Comparison of ENCODE assay signal across 8 cellular contexts in genomic region chr6:136317023-136317649, GRCh38.
DNase-seq lines count a peak whose midpoint lies in the region; ATAC-seq and TF ChIP-seq lines count a peak whose summit lies in the region.

No MANE protein-coding gene starts in this region.

- no peak for DNase-seq in GM06990 (ENCODE audit: extremely low read depth, insufficient read length)
- peak; percentile 55 for DNase-seq in NCI-H2107 (lab: John Stamatoyannopoulos, UW)
- peak; percentile 62 for DNase-seq in WERI-Rb-1
- peak; percentile 76 to 82 for DNase-seq in cardiac fibroblast (ENCODE audit: low read depth in 2 of 2)
- DNase-seq in kidney tubule cell (ENCODE audit: low spot score) = peak; percentile 65
- peak; percentile 68 for DNase-seq in stimulated activated CD4-positive, alpha-beta T cell treated with anti-CD3 and anti-CD28 coated beads, Interleukin-4, amount 100 ng/mL, for 24 hours

- TF ChIP-seq CTCF in GM06990 (IDR thresholded peaks at IDR 0.05; ENCODE audit: insufficient read depth, low read length, poor library complexity, severe bottlenecking) (peak; percentile 77), WERI-Rb-1 (IDR thresholded peaks at IDR 0.05; ENCODE audit: low read depth, low read length) (peak; percentile 75), cardiac fibroblast (IDR thresholded peaks at IDR 0.05; ENCODE audit: low read depth, low read length) (peak; percentile 91)

- peak; percentile 67 for ATAC-seq in HG02623 (IDR thresholded peaks at IDR 0.05; ENCODE audit: unreplicated experiment)
- ATAC-seq in HG03571 (IDR thresholded peaks at IDR 0.05; ENCODE audit: unreplicated experiment) = no peak

- H3K36me3 ChIP-seq in GM06990 (ENCODE audit: control insufficient read depth, insufficient read depth, low read length) (no peaks in the 10 kb centered on the region), WERI-Rb-1 (no peaks in the 10 kb centered on the region)

- no peaks in the 10 kb centered on the region for H3K9me3 ChIP-seq in WERI-Rb-1 (ENCODE audit: severe bottlenecking)

- H3K27ac ChIP-seq in WERI-Rb-1 = no peak overlapping the region

- H3K27me3 ChIP-seq in GM06990 (replicated peaks; ENCODE audit: control insufficient read depth, insufficient read depth, low read length) (no peaks in the 10 kb centered on the region), WERI-Rb-1 (ENCODE audit: insufficient read depth, low read depth, severe bottlenecking) (no peaks in the 10 kb centered on the region)

- H3K4me3 ChIP-seq in GM06990 (replicated peaks; ENCODE audit: low read depth, low read length) = no peak overlapping the region
- H3K4me3 ChIP-seq in WERI-Rb-1 (ENCODE audit: low read depth, low read length) = no peak overlapping the region
- H3K4me3 ChIP-seq in cardiac fibroblast (replicated peaks in 1 of 2; ENCODE audit: low read depth in 2 of 2, low read length in 2 of 2) = no peak overlapping the region
